In the genomic region with DNA sequence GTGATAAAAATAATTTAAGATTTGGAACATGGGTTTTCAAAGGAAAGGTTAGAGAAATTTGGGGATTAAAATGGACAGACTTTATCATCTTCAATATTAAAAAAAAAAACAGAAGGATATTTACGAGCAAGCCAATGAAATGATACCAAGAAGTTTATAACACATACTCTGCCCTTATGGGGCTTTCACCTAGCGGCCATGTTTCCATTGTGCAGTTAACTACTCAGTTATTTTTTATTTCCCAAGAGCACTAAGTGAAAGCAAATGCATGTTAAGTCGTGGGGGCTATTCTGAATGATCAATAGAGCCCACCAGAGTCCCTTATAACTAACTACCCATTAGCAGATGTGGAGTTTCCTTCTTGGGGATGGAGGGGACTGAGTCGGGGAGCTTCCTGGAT, we compare ENCODE assay signal across 34 cellular contexts. TPM values are rescaled to one million over a fixed set of nuclear protein-coding genes. Genes with fewer than 3 reads are reported as not detected.
DNase-seq lines count a peak whose midpoint lies in the region; ATAC-seq, FAIRE-seq and TF ChIP-seq lines count a peak whose summit lies in the region.
"Had no signal": no experiment of that assay in that cellular context is flagged by ENCODE, and none has a peak within 500 bp of the region (broad histone marks: within the 10 kb centered on the region; RNA-seq: fewer than 3 reads in every experiment).

No MANE protein-coding gene starts in this region.

- RAD21 ChIA-PET in GM12878 (lab: Charles Lee; ENCODE audit: unreplicated experiment) = interaction anchor here (1.0 kb wide), 2 partner anchors 14 to 122 kb away, joined by 3 read pairs; no protein-coding TSS in a partner anchor

- H4K20me1 ChIP-seq in MM.1S (ENCODE audit: insufficient read depth, low read length) = no peaks in the 10 kb centered on the region
- no peaks in the 10 kb centered on the region; the same call in 1 of the 2 replicates for H4K20me1 ChIP-seq in GM12878 (ENCODE audit: control insufficient read depth, insufficient read depth)

- CTCF ChIA-PET in GM12878 (lab: Yijun Ruan, JAX) = interaction anchor here (0.7 kb wide), 1 partner anchor 171 kb away, joined by 3 read pairs; no protein-coding TSS in a partner anchor

- H3K36me3 Mint-ChIP-seq in activated T-cell treated with anti-CD3 and anti-CD28 coated beads, Interleukin-2, amount 50 U/mL, for 72 hours (ENCODE audit: insufficient read depth in 2 of 2) = peaks cover 4% of the 10 kb centered on the region in 2 donors
- H3K36me3 Mint-ChIP-seq in stimulated activated naive CD8-positive, alpha-beta T cell treated with anti-CD3 and anti-CD28 coated beads, Interleukin-15, Interleukin-2, amounts not matched to agents 100 ng/mL and 50 ng/mL, for 24 hours (ENCODE audit: low read depth) = peaks cover 10% of the 10 kb centered on the region
- H3K36me3 Mint-ChIP-seq: brain; CD8-positive, alpha-beta T cell; IgD-negative memory B cell had no signal

- no peaks in the 10 kb centered on the region for H3K9me3 ChIP-seq in MM.1S (replicated peaks; ENCODE audit: insufficient read depth, low read length)
- no peaks in the 10 kb centered on the region; the same call in 2 of the 3 replicates for H3K9me3 ChIP-seq in GM12878 (replicated peaks; ENCODE audit: control insufficient read depth, insufficient read depth, low read length)
- H3K9me3 ChIP-seq: esophagus squamous epithelium, left lung had no signal

- SMC1A ChIA-PET in GM12878 (lab: Charles Lee; ENCODE audit: uncharacterized antibody, unreplicated experiment) = interaction anchor here (1.1 to 6.6 kb wide), 6 partner anchors 15 to 128 kb away, joined by 3 to 35 read pairs (median 4); no protein-coding TSS in a partner anchor

- BruUV-seq in GM12878 (replicated peaks; lab: Mats Ljungman, UMichigan) = TSS peak; percentile 4

- H3K4me2 ChIP-seq in MM.1S (ENCODE audit: low read depth, low read length) (peak overlapping the region; percentile 35; the same call in 1 of the 2 replicates), GM12878 (ENCODE audit: control insufficient read depth, insufficient read depth) (peak overlapping the region; percentile 54)

- H3K27me3 Mint-ChIP-seq in activated T-cell treated with anti-CD3 and anti-CD28 coated beads, Interleukin-2, amount 50 U/mL, for 72 hours (ENCODE audit: low read depth) = no peaks in the 10 kb centered on the region
- H3K27me3 Mint-ChIP-seq in stimulated activated naive CD8-positive, alpha-beta T cell treated with anti-CD3 and anti-CD28 coated beads, Interleukin-15, Interleukin-2, amounts not matched to agents 100 ng/mL and 50 ng/mL, for 24 hours = no peaks in the 10 kb centered on the region
- H3K27me3 Mint-ChIP-seq: B cell, brain, IgD-negative memory B cell had no signal

- ATAC-seq in activated T-cell treated with anti-CD3 and anti-CD28 coated beads, Interleukin-2, amount 50 U/mL, for 72 hours (replicated peaks in 1 of 2) = peak in 1 of 2 donors; percentile 21
- ATAC-seq in GM12878 (peak; percentile 71), HG03135 (IDR thresholded peaks at IDR 0.05; ENCODE audit: unreplicated experiment) (no peak)
- ATAC-seq: CD8-positive, alpha-beta T cell; foreskin keratinocyte; left lung; Panc1; SK-N-SH treated with all-trans-retinoic acid at 6 μM for 48 hours had no signal

- peak overlapping the region; percentile 96 for H3K27ac Mint-ChIP-seq in activated T-cell treated with anti-CD3 and anti-CD28 coated beads, Interleukin-2, amount 50 U/mL, for 72 hours
- peak overlapping the region; percentile 83 for H3K27ac Mint-ChIP-seq in stimulated activated naive CD8-positive, alpha-beta T cell treated with anti-CD3 and anti-CD28 coated beads, Interleukin-15, Interleukin-2, amounts not matched to agents 100 ng/mL and 50 ng/mL, for 24 hours
- H3K27ac Mint-ChIP-seq: brain; CD8-positive, alpha-beta T cell; IgD-negative memory B cell had no signal

- H3K4me3 Mint-ChIP-seq in activated T-cell treated with anti-CD3 and anti-CD28 coated beads, Interleukin-2, amount 50 U/mL, for 72 hours = peak overlapping the region; percentile 20 to 83
- no peak overlapping the region for H3K4me3 Mint-ChIP-seq in stimulated activated naive CD8-positive, alpha-beta T cell treated with anti-CD3 and anti-CD28 coated beads, Interleukin-15, Interleukin-2, amounts not matched to agents 100 ng/mL and 50 ng/mL, for 24 hours
- H3K4me3 Mint-ChIP-seq: B cell; brain; CD8-positive, alpha-beta T cell; IgD-negative memory B cell; T-helper 1 cell treated with Interleukin-12 subunit alpha and Interleukin-12 subunit beta and Interleukin-4 antibody, amounts not matched to agents 30 μg/mL and 1 μg/mL, for 36 hours had no signal

- H3K4me3 ChIP-seq in MM.1S (ENCODE audit: low read length) (no peak overlapping the region), GM12878 (no peak overlapping the region)
- H3K4me3 ChIP-seq: dorsolateral prefrontal cortex, esophagus squamous epithelium, GM23248, left lung had no signal

- intact Hi-C loops in GM12878 (cut with micrococcal nuclease; ENCODE audit: unreplicated experiment) = no loop called here

- no peak for DNase-seq in activated T-cell treated with anti-CD3 and anti-CD28 coated beads, Interleukin-2, amount 50 U/mL, for 72 hours
- DNase-seq in activated T-cell treated with anti-CD3 and anti-CD28 coated beads for 4 hours = no peak
- no peak for DNase-seq in MM.1S
- no peak for DNase-seq in GM12878 (ENCODE audit: low read depth, low spot score)
- DNase-seq in DMS53 treated with DMSO at 0.1 percent for 48 hours (lab: John Stamatoyannopoulos, UW; ENCODE audit: unreplicated experiment) = no peak
- no peak for DNase-seq in DMS153 treated with DMSO at 0.1 percent for 48 hours (lab: John Stamatoyannopoulos, UW; ENCODE audit: unreplicated experiment)
- DNase-seq: ACHN; activated CD4-positive, CD25-positive, alpha-beta regulatory T cell treated with anti-CD3 and anti-CD28 coated beads, Interleukin-2, amount 50 U/mL, for 72 hours; CD8-positive, alpha-beta T cell; cerebellar nuclear complex; dorsolateral prefrontal cortex; esophagus squamous epithelium; foreskin keratinocyte; GM23248; head of caudate nucleus; islet precursor cell; left lung; mesenchymal stem cell; NCI-H1436 treated with DMSO at 0.1 percent for 48 hours; NCI-H226; NCI-H526 treated with DMSO at 0.1 percent for 48 hours; Right ventricle myocardium superior; trophoblast cell had no signal

- H3K9me2 ChIP-seq in MM.1S (replicated peaks; ENCODE audit: insufficient read depth, low read length) = no peaks in the 10 kb centered on the region

- no peaks in the 10 kb centered on the region for H3K36me3 ChIP-seq in MM.1S (replicated peaks; ENCODE audit: insufficient read depth, low read length)
- peaks cover 2 to 26% of the 10 kb centered on the region in 2 experiments for H3K36me3 ChIP-seq in GM12878 (ENCODE audit: control insufficient read depth in 2 of 2, insufficient read depth in 2 of 2, low read length in 1 of 2)
- H3K36me3 ChIP-seq: esophagus squamous epithelium, left lung had no signal

- in situ Hi-C loops in GM12878 (cut with MboI) = no loop called here

- no peaks in the 10 kb centered on the region for H3F3A ChIP-seq in MM.1S (ENCODE audit: insufficient read depth, low read length)

- TF ChIP-seq EP300 in GM12878 (IDR thresholded peaks at IDR 0.05; ENCODE audit: borderline replicate concordance in 1 of 2, control insufficient read depth in 1 of 2, low read depth in 2 of 2, low read length in 2 of 2) = no peak

- H3K27me3 ChIP-seq in MM.1S (replicated peaks; ENCODE audit: insufficient read depth, low read length) (no peaks in the 10 kb centered on the region), GM12878 (replicated peaks in 1 of 2; ENCODE audit: control insufficient read depth in 2 of 2, insufficient read depth in 2 of 2, low read length in 1 of 2) (no peaks in the 10 kb centered on the region)
- H3K27me3 ChIP-seq: dorsolateral prefrontal cortex, esophagus squamous epithelium, foreskin keratinocyte, left lung had no signal

- no peak for TF ChIP-seq RAD21 in GM12878 (IDR thresholded peaks at IDR 0.05; ENCODE audit: insufficient read depth, low read depth, low read length)

- H3K9me3 Mint-ChIP-seq in activated T-cell treated with anti-CD3 and anti-CD28 coated beads, Interleukin-2, amount 50 U/mL, for 72 hours = peaks cover 0 to 1% of the 10 kb centered on the region in 2 donors
- no peaks in the 10 kb centered on the region for H3K9me3 Mint-ChIP-seq in stimulated activated naive CD8-positive, alpha-beta T cell treated with anti-CD3 and anti-CD28 coated beads, Interleukin-15, Interleukin-2, amounts not matched to agents 100 ng/mL and 50 ng/mL, for 24 hours
- H3K9me3 Mint-ChIP-seq: brain; CD8-positive, alpha-beta T cell; IgD-negative memory B cell; T-helper 1 cell treated with Interleukin-12 subunit alpha and Interleukin-12 subunit beta and Interleukin-4 antibody, amounts not matched to agents 30 μg/mL and 1 μg/mL, for 36 hours had no signal

- H3K79me2 ChIP-seq in MM.1S (ENCODE audit: low read length) (peaks cover 16% of the 10 kb centered on the region), GM12878 (ENCODE audit: control insufficient read depth, insufficient read depth, low read length) (peaks cover 93% of the 10 kb centered on the region)

- H2AFZ ChIP-seq in MM.1S (ENCODE audit: low read length) = no peak overlapping the region
- no peak overlapping the region for H2AFZ ChIP-seq in GM12878 (ENCODE audit: control insufficient read depth, low read depth, low read length)
- H2AFZ ChIP-seq: GM23248, parathyroid adenoma had no signal

- no peak for TF ChIP-seq POLR2A in GM12878 (IDR thresholded peaks at IDR 0.05; ENCODE audit: low read depth, low read length)

- POLR2A ChIA-PET in GM12878 (lab: Charles Lee) = no interaction called here

- H3K9ac ChIP-seq in MM.1S (ENCODE audit: low read length) (no peak overlapping the region), GM12878 (ENCODE audit: control insufficient read depth, insufficient read depth, low read length) (no peak overlapping the region; the same call in 1 of the 2 replicates)
- H3K9ac ChIP-seq: GM23248, parathyroid adenoma had no signal

- 90% methylated on average over 4 of the region's 4 CpGs for WGBS in GM12878 (ENCODE audit: insufficient coverage, insufficient replicate concordance, low lambda C conversion rate, missing lambda C conversion rate)

- TF ChIP-seq CTCF in MM.1S (IDR thresholded peaks at IDR 0.05; ENCODE audit: low read length) = no peak
- peak in 1 of 3 experiments; percentile 10; a peak in 1 of 6 replicates for TF ChIP-seq CTCF in GM12878 (IDR thresholded peaks at IDR 0.05 in 2 of 3, conservative IDR thresholded peaks at IDR 0.05 in 1 of 3; ENCODE audit: control insufficient read depth in 2 of 3, extremely low read depth in 1 of 3, insufficient read depth in 1 of 3, low read depth in 3 of 3, low read length in 3 of 3)

- H3K4me1 ChIP-seq in MM.1S (ENCODE audit: low read length) (peaks cover 13% of the 10 kb centered on the region), GM12878 (ENCODE audit: control insufficient read depth, insufficient read depth, low read length) (peaks cover 18% of the 10 kb centered on the region)

- FAIRE-seq in GM12878 (lab: Jason Lieb, UNC) = no peak
- FAIRE-seq: endometrium, TTC549 had no signal

- no peak overlapping the region for H3K27ac ChIP-seq in MM.1S (ENCODE audit: low read length)
- H3K27ac ChIP-seq in GM12878 (ENCODE audit: control insufficient read depth, insufficient read depth) = peak overlapping the region; percentile 61
- H3K27ac ChIP-seq: foreskin keratinocyte, GM23248, parathyroid adenoma had no signal

- H3K4me1 Mint-ChIP-seq in activated T-cell treated with anti-CD3 and anti-CD28 coated beads, Interleukin-2, amount 50 U/mL, for 72 hours (ENCODE audit: low read depth) = peaks cover 44% of the 10 kb centered on the region
- peaks cover 40% of the 10 kb centered on the region for H3K4me1 Mint-ChIP-seq in stimulated activated naive CD8-positive, alpha-beta T cell treated with anti-CD3 and anti-CD28 coated beads, Interleukin-15, Interleukin-2, amounts not matched to agents 100 ng/mL and 50 ng/mL, for 24 hours (ENCODE audit: low read depth)

RNA-seq across cellular contexts. Expression of a gene that starts 53.9 kb away (rescaled TPM):
- total RNA-seq in activated T-cell treated with anti-CD3 and anti-CD28 coated beads, Interleukin-2, amount 50 U/mL, for 72 hours = 100 to 1,000 TPM; 102 to 110 TPM
- 109 and 115 TPM in 2 replicates for total RNA-seq in GM12878 (2013; cell fraction: nucleolus; rRNA removed)
- total RNA-seq in GM12878 (2014; rRNA removed) = 24.0 and 24.9 TPM in 2 replicates
- 26.3 and 28.4 TPM in 2 replicates for total RNA-seq in GM12878 (2014; rRNA removed; fragmentation: Illumina TruSeq; extraction: Trizol)
- 69.7 and 74.8 TPM in 2 replicates for total RNA-seq in GM12878 (2021)
- polyA plus RNA-seq in GM12878 (2011; ENCODE audit: low read depth) = 18.0 TPM
- 27.2 and 29.7 TPM in 2 replicates for polyA plus RNA-seq in GM12878 (2011; rRNA removed)
- polyA plus RNA-seq in GM12878 (2011; cell fraction: cytosol; rRNA removed) = 21.0 and 26.5 TPM in 2 replicates
- 53.6 and 57.2 TPM in 2 replicates for polyA plus RNA-seq in GM12878 (2011; cell fraction: nucleus; rRNA removed)
- polyA plus RNA-seq in GM12878 (2012) = 22.0 and 25.1 TPM in 2 replicates
- 32.6 and 34.6 TPM in 2 replicates for polyA plus RNA-seq in GM12878 (2014; fragmentation: Illumina TruSeq; extraction: Trizol)
- 10 to 100 TPM in 1 of 2 experiments, 1 to 10 TPM in 1; 6.6 to 10.4 TPM for polyA plus RNA-seq in GM12878 (2014; fragmentation: Nextera tagmentation; extraction: Ambion mirVana)
- polyA plus RNA-seq in GM12878 (2014; rRNA removed) = 25.1 and 26.3 TPM in 2 replicates
- polyA plus RNA-seq in GM12878 (2016; fragmentation: Nextera tagmentation; extraction: Ambion mirVana) = 10 to 100 TPM in 1 of 2 experiments, 1 to 10 TPM in 1; 7.8 to 12.5 TPM
- 52.2 and 65.0 TPM in 2 replicates for polyA minus RNA-seq in GM12878 (2011; rRNA and poly(A)+ RNA removed)
- polyA minus RNA-seq in GM12878 (2011; cell fraction: cytosol; rRNA and poly(A)+ RNA removed) = 23.9 and 25.7 TPM in 2 replicates
- polyA minus RNA-seq in GM12878 (2011; cell fraction: nucleus; rRNA and poly(A)+ RNA removed) = 74.2 and 133 TPM in 2 replicates
